Comparison of ENCODE assay signal across 8 cellular contexts in genomic region chr1:184386271-184387068, GRCh38. TPM values are rescaled to one million over a fixed set of nuclear protein-coding genes. Genes with fewer than 3 reads are reported as not detected.
DNase-seq lines count a peak whose midpoint lies in the region; ATAC-seq and TF ChIP-seq lines count a peak whose summit lies in the region.

A gene with protein sequence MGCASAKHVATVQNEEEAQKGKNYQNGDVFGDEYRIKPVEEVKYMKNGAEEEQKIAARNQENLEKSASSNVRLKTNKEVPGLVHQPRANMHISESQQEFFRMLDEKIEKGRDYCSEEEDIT (plus strand): TSS chr1:184387029. CDS start chr1:184477510, 90,481 bp downstream.

- H3K27me3 ChIP-seq in neural progenitor cell = no peaks in the 10 kb centered on the region
- peaks cover 0 to 20% (median 0%) of the 10 kb centered on the region in 3 donors for H3K27me3 ChIP-seq in stomach

- peaks cover 57% of the 10 kb centered on the region for H3K4me1 ChIP-seq in neural progenitor cell
- peaks cover 5 to 55% (median 30%) of the 10 kb centered on the region in 4 donors for H3K4me1 ChIP-seq in stomach

- peaks cover 59% of the 10 kb centered on the region for H3K27me3 Mint-ChIP-seq in activated naive CD4-positive, alpha-beta T cell treated with anti-CD3 and anti-CD28 coated beads for 36 hours (ENCODE audit: low read depth)
- no peaks in the 10 kb centered on the region for H3K27me3 Mint-ChIP-seq in neural progenitor cell (ENCODE audit: insufficient read depth, low read depth)

- ATAC-seq in GM21737 (IDR thresholded peaks at IDR 0.05; ENCODE audit: unreplicated experiment) = peak; percentile 78

- peak within 1 kb of the TSS; percentile 78 for H3K4me3 Mint-ChIP-seq in activated naive CD4-positive, alpha-beta T cell treated with anti-CD3 and anti-CD28 coated beads for 36 hours
- peak within 1 kb of the TSS; percentile 94 for H3K4me3 Mint-ChIP-seq in neural progenitor cell

- peak within 1 kb of the TSS; percentile 31 for H3K27ac ChIP-seq in KOPT-K1 (ENCODE audit: low read depth, low read length, poor library complexity, severe bottlenecking)
- peak within 1 kb of the TSS; percentile 96 for H3K27ac ChIP-seq in neural progenitor cell
- H3K27ac ChIP-seq in stomach = peak within 1 kb of the TSS; percentile 79 to 94 (median 89)

- no peak for TF ChIP-seq EP300 in stomach (IDR thresholded peaks at IDR 0.05)

- peak; percentile 76 for DNase-seq in DMS153 (lab: John Stamatoyannopoulos, UW)
- peak; percentile 68 for DNase-seq in SHP77 treated with DMSO at 0.1 percent for 48 hours (lab: John Stamatoyannopoulos, UW)
- peak; percentile 80 for DNase-seq in activated naive CD4-positive, alpha-beta T cell treated with anti-CD3 and anti-CD28 coated beads for 36 hours
- peak; percentile 78 for DNase-seq in foreskin melanocyte
- peak; percentile 93 for DNase-seq in neural progenitor cell (ENCODE audit: low spot score)
- DNase-seq in stomach = peak; percentile 86

- peak within 1 kb of the TSS; percentile 51 for H2AFZ ChIP-seq in neural progenitor cell (replicated peaks)

- 1% methylated on average over 27 to 71 of the region's 78 CpGs for whole genome bisulfite sequencing in stomach, 5 donors

- TF ChIP-seq CTCF in neural progenitor cell (IDR thresholded peaks at IDR 0.05) (no peak), stomach (IDR thresholded peaks at IDR 0.05) (no peak)

- no peaks in the 10 kb centered on the region for H3K9me3 Mint-ChIP-seq in activated naive CD4-positive, alpha-beta T cell treated with anti-CD3 and anti-CD28 coated beads for 36 hours
- H3K9me3 Mint-ChIP-seq in neural progenitor cell = peaks cover 3% of the 10 kb centered on the region

- H3K36me3 Mint-ChIP-seq in activated naive CD4-positive, alpha-beta T cell treated with anti-CD3 and anti-CD28 coated beads for 36 hours (ENCODE audit: low read depth) = no peaks in the 10 kb centered on the region
- peaks cover 2% of the 10 kb centered on the region for H3K36me3 Mint-ChIP-seq in neural progenitor cell

- H3K27ac Mint-ChIP-seq in activated naive CD4-positive, alpha-beta T cell treated with anti-CD3 and anti-CD28 coated beads for 36 hours = no peak within 1 kb of the TSS
- H3K27ac Mint-ChIP-seq in neural progenitor cell = peak within 1 kb of the TSS; percentile 91

- H3K9ac ChIP-seq in neural progenitor cell = peak within 1 kb of the TSS; percentile 79

- H3K4me1 Mint-ChIP-seq in activated naive CD4-positive, alpha-beta T cell treated with anti-CD3 and anti-CD28 coated beads for 36 hours (ENCODE audit: low read depth) = peaks cover 14% of the 10 kb centered on the region
- H3K4me1 Mint-ChIP-seq in neural progenitor cell = peaks cover 28% of the 10 kb centered on the region

- H3K79me2 ChIP-seq in neural progenitor cell (ENCODE audit: low read depth) = peaks cover 54% of the 10 kb centered on the region

- peak within 1 kb of the TSS; percentile 91 for H3K4me2 ChIP-seq in neural progenitor cell

- H3K36me3 ChIP-seq in KOPT-K1 (ENCODE audit: insufficient read depth, low read length) = no peaks in the 10 kb centered on the region
- no peaks in the 10 kb centered on the region for H3K36me3 ChIP-seq in neural progenitor cell
- H3K36me3 ChIP-seq in stomach = no peaks in the 10 kb centered on the region

- intact Hi-C loops in activated naive CD4-positive, alpha-beta T cell treated with anti-CD3 and anti-CD28 coated beads for 36 hours (cut with micrococcal nuclease) = loop anchor here (1.0 to 10.0 kb wide), 8 partner anchors 226 to 770 kb away; partner anchors contain the start of genes APOBEC4, EDEM3, SWT1 and TRMT1L
- intact Hi-C loops in stomach (cut with DNase I; ENCODE audit: low total_unique reads) = no loop called here

- CTCF ChIA-PET in activated naive CD4-positive, alpha-beta T cell treated with anti-CD3 and anti-CD28 coated beads for 36 hours (lab: Charles Lee) = interaction anchor here (0.7 kb wide), 2 partner anchors 730 to 1197 kb away, joined by 4 to 5 read pairs; no protein-coding TSS in a partner anchor

- H3K4me3 ChIP-seq in neural progenitor cell = peak within 1 kb of the TSS; percentile 84
- H3K4me3 ChIP-seq in stomach = peak within 1 kb of the TSS; percentile 85 to 95 (median 90)

- no peaks in the 10 kb centered on the region for H3K9me3 ChIP-seq in KOPT-K1 (ENCODE audit: insufficient read depth, low read length, poor library complexity, severe bottlenecking)
- no peaks in the 10 kb centered on the region for H3K9me3 ChIP-seq in neural progenitor cell (ENCODE audit: low read depth)
- H3K9me3 ChIP-seq in stomach = no peaks in the 10 kb centered on the region

- TF ChIP-seq POLR2A in stomach (IDR thresholded peaks at IDR 0.05) = no peak

- peaks cover 39% of the 10 kb centered on the region for H4K20me1 ChIP-seq in neural progenitor cell (ENCODE audit: low read depth)

- peaks cover 27% of the 10 kb centered on the region for H3F3A ChIP-seq in neural progenitor cell (ENCODE audit: low read depth)

RNA-seq across cellular contexts. Expression of the gene that starts here (rescaled TPM):
- total RNA-seq in activated naive CD4-positive, alpha-beta T cell treated with anti-CD3 and anti-CD28 coated beads for 36 hours = 1 to 10 TPM; 1.2 to 1.4 TPM
- total RNA-seq in neural progenitor cell (ENCODE audit: low replicate concordance) (66.4 and 117 TPM in 2 replicates), stomach (100 to 1,000 TPM in 1 of 5 donors, 10 to 100 TPM in 4; 10.1 to 114 (median 38.1) TPM)
- polyA plus RNA-seq in stomach = 10 to 100 TPM; 21.8 to 41.7 (median 29.9) TPM

Comparison
In these comparisons a context has a peak if more than half of its experiments do, and no peak if none do; other contexts are left out.
1. Peak in every context shown above with its lines: DNase-seq, ATAC-seq, H3K4me3 ChIP-seq and H3K27ac ChIP-seq.
2. RNA of the gene that starts here (total RNA-seq): 66.4 to 117 TPM in neural progenitor cell and 10.1 to 114 TPM in stomach; 1.2 to 1.4 TPM in activated naive CD4-positive, alpha-beta T cell treated with anti-CD3 and anti-CD28 coated beads for 36 hours; every median in the first group is over 4 times any median in the second.
3. H3K27ac ChIP-seq: peak in every context shown above with its lines; median percentile 96 in neural progenitor cell; 89 in stomach; 31 in KOPT-K1.